21 cellular contexts compared by ENCODE assay signal in the genomic region with DNA sequence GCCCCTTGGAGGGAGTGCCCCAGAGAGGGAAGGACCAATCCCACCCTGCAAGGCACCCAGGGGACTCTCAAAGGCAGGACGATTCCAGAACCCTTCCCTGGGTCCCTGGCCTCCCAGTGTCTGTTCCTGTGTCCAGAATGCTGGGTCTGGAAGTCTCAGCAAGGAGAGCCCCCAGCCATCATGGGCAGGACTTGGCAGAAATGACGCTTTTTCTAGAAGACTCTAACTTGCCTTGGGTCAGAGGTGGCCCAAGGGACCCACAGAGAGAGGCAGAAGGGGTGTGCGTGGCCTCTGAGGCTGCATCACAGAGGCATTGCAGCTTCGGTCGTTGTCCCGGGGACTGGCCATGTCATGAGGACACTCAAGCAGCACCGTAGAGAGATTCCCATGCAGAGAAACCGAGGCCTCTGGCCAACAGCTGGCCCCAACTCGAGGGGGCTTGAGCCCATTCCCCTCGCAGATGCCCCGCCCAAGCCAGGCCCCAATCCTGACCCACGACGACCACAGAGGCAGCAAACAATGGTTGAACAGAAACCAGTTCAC. TPM values are rescaled to one million over a fixed set of nuclear protein-coding genes. Genes with fewer than 3 reads are reported as not detected.
DNase-seq lines count a peak whose midpoint lies in the region; ATAC-seq, FAIRE-seq and TF ChIP-seq lines count a peak whose summit lies in the region.
"Had no signal": no experiment of that assay in that cellular context is flagged by ENCODE, and none has a peak within 500 bp of the region (broad histone marks: within the 10 kb centered on the region; RNA-seq: fewer than 3 reads in every experiment).

No MANE protein-coding gene starts in this region.

- TF ChIP-seq EP300 in HepG2 (IDR thresholded peaks at IDR 0.05; ENCODE audit: low read depth in 2 of 2, low read length in 2 of 2) (no peak), HepG2 (CRISPR knock-in tag; IDR thresholded peaks at IDR 0.05; ENCODE audit: borderline replicate concordance) (no peak)

- H3K27me3 Mint-ChIP-seq in naive thymus-derived CD8-positive, alpha-beta T cell: no peaks in the 10 kb centered on the region

- no peaks in the 10 kb centered on the region for H3K36me3 Mint-ChIP-seq in naive thymus-derived CD8-positive, alpha-beta T cell
- H3K36me3 Mint-ChIP-seq: natural killer cell had no signal

- FAIRE-seq in HepG2 (lab: Jason Lieb, UNC): no peak
- FAIRE-seq: endometrium, G401.6, GM12878 had no signal

- H3K27ac ChIP-seq in right lobe of liver: no peak overlapping the region
- H3K27ac ChIP-seq in HepG2 (ENCODE audit: extremely low read length, insufficient read depth, low read length): no peak overlapping the region
- no peak overlapping the region for H3K27ac ChIP-seq in colonic mucosa
- H3K27ac ChIP-seq: suprapubic skin, VCaP had no signal

- CTCF ChIA-PET in HepG2 (lab: Yijun Ruan, JAX; ENCODE audit: low intra/inter-chr PET ratio, low total read pairs): no interaction called here

- H3K36me3 ChIP-seq in right lobe of liver (no peaks in the 10 kb centered on the region), HepG2 (replicated peaks in 1 of 2; ENCODE audit: control insufficient read depth in 1 of 2, insufficient read depth in 2 of 2, low read length in 2 of 2) (no peaks in the 10 kb centered on the region), colonic mucosa (no peaks in the 10 kb centered on the region)
- H3K36me3 ChIP-seq: suprapubic skin had no signal

- no peak for ATAC-seq in right lobe of liver
- no peak for ATAC-seq in HepG2
- no peak for ATAC-seq in naive thymus-derived CD8-positive, alpha-beta T cell
- no peak for ATAC-seq in GM21447 (IDR thresholded peaks at IDR 0.05; ENCODE audit: unreplicated experiment)
- no peak for ATAC-seq in GM21423 (IDR thresholded peaks at IDR 0.05; ENCODE audit: unreplicated experiment)
- ATAC-seq in GM18870 (IDR thresholded peaks at IDR 0.05; ENCODE audit: unreplicated experiment): no peak
- ATAC-seq: GM12878, natural killer cell had no signal

- H3K4me2 ChIP-seq in HepG2 (ENCODE audit: low read depth, low read length): no peak overlapping the region

- no peak overlapping the region for H3K9ac ChIP-seq in HepG2 (ENCODE audit: insufficient read depth, low read depth, low read length)
- H3K9ac ChIP-seq in colonic mucosa (ENCODE audit: low read depth in 2 of 2, low read length in 2 of 2): no peak overlapping the region

- TF ChIP-seq POLR2A in right lobe of liver (IDR thresholded peaks at IDR 0.05): no peak
- no peak for TF ChIP-seq POLR2A in HepG2 (IDR thresholded peaks at IDR 0.05; ENCODE audit: insufficient read depth in 1 of 2, low read depth in 2 of 2, low read length in 2 of 2)

- TF ChIP-seq CTCF in right lobe of liver (IDR thresholded peaks at IDR 0.05): no peak
- no peak for TF ChIP-seq CTCF in HepG2 (CRISPR knock-in tag; IDR thresholded peaks at IDR 0.05)
- TF ChIP-seq CTCF in colonic mucosa (IDR thresholded peaks at IDR 0.05): no peak

- no peaks in the 10 kb centered on the region for H4K20me1 ChIP-seq in HepG2 (ENCODE audit: insufficient read depth, low read length)

- peaks cover 17 to 44% (median 24%) of the 10 kb centered on the region in 4 donors for H3K4me1 Mint-ChIP-seq in naive thymus-derived CD8-positive, alpha-beta T cell

- H3K4me1 ChIP-seq in right lobe of liver (no peaks in the 10 kb centered on the region), HepG2 (ENCODE audit: insufficient read depth, low read length) (peaks cover under 1% of the 10 kb centered on the region; the same call in 1 of the 2 replicates), colonic mucosa (peaks cover 6% of the 10 kb centered on the region)

- H3K9me3 ChIP-seq in right lobe of liver (no peaks in the 10 kb centered on the region), HepG2 (ENCODE audit: low read length) (no peaks in the 10 kb centered on the region), colonic mucosa (no peaks in the 10 kb centered on the region)
- H3K9me3 ChIP-seq: suprapubic skin had no signal

- H2AFZ ChIP-seq in HepG2 (ENCODE audit: low read length): no peak overlapping the region

- no peak for TF ChIP-seq RAD21 in HepG2 (CRISPR knock-in tag; IDR thresholded peaks at IDR 0.05)

- no peaks in the 10 kb centered on the region for H3K9me3 Mint-ChIP-seq in naive thymus-derived CD8-positive, alpha-beta T cell
- H3K9me3 Mint-ChIP-seq: natural killer cell had no signal

- H3K4me3 ChIP-seq in right lobe of liver: no peak overlapping the region
- H3K4me3 ChIP-seq in HepG2 (replicated peaks in 1 of 3; ENCODE audit: insufficient read depth in 1 of 3, low read depth in 2 of 3, low read length in 3 of 3): no peak overlapping the region
- H3K4me3 ChIP-seq in colonic mucosa: no peak overlapping the region
- H3K4me3 ChIP-seq: GM12878, suprapubic skin had no signal

- H3K79me2 ChIP-seq in HepG2 (ENCODE audit: insufficient read depth, low read length): no peaks in the 10 kb centered on the region

- DNase-seq in right lobe of liver: peak in 2 of 3 donors; percentile 33 to 46
- DNase-seq in HepG2 (ENCODE audit: low spot score): no peak
- peak; percentile 14 for DNase-seq in colonic mucosa
- peak in 2 of 10 donors; percentile 16 to 45 for DNase-seq in naive thymus-derived CD8-positive, alpha-beta T cell
- peak; percentile 42 for DNase-seq in ureter (ENCODE audit: low spot score)
- DNase-seq: Calu3; foreskin fibroblast; GOT3; Kasumi-1; natural killer cell; NCI-H1417 treated with DMSO at 0.1 percent for 48 hours; NCI-H82; stimulated activated CD4-positive, alpha-beta T cell treated with anti-CD3 and anti-CD28 coated beads, Interleukin-2, amount 100 ng/mL, for 48 hours had no signal

- WGBS in right lobe of liver (ENCODE audit: insufficient coverage, low coverage, low lambda C conversion rate, missing lambda C conversion rate): 83% methylated on average over 1 of the region's 13 CpGs
- 0% methylated on average over 3 of the region's 13 CpGs for WGBS in HepG2 (ENCODE audit: low lambda C conversion rate)

- H3K27me3 ChIP-seq in right lobe of liver (no peaks in the 10 kb centered on the region), HepG2 (ENCODE audit: control insufficient read depth in 1 of 2, insufficient read depth in 2 of 2, low read length in 2 of 2) (peaks cover 5 to 43% of the 10 kb centered on the region in 2 experiments), colonic mucosa (no peaks in the 10 kb centered on the region)
- H3K27me3 ChIP-seq: suprapubic skin had no signal

- no peak overlapping the region for H3K4me3 Mint-ChIP-seq in naive thymus-derived CD8-positive, alpha-beta T cell
- H3K4me3 Mint-ChIP-seq: natural killer cell had no signal

- BruUV-seq in HepG2 (replicated peaks; lab: Mats Ljungman, UMichigan): no TSS peak

- in situ Hi-C loops in HepG2 (cut with HindIII; ENCODE audit: extremely low pct_ligation_motif_present, low pct_unique_long_range_greater_than_20kb): no loop called here

- POLR2A ChIA-PET in HepG2 (lab: Yijun Ruan, JAX): no interaction called here
- POLR2A ChIA-PET in naive thymus-derived CD8-positive, alpha-beta T cell (lab: Charles Lee): interaction anchor here (1.0 kb wide), 1 partner anchor 29 kb away, joined by 3 read pairs; no protein-coding TSS in a partner anchor

- peak overlapping the region in 9 of 10 donors; percentile 6 to 79 (median 58) for H3K27ac Mint-ChIP-seq in naive thymus-derived CD8-positive, alpha-beta T cell
- H3K27ac Mint-ChIP-seq: natural killer cell had no signal

- intact Hi-C loops in right lobe of liver (cut with DNase I) (no loop called here), HepG2 (cut with micrococcal nuclease; ENCODE audit: unreplicated experiment) (no loop called here), colonic mucosa (cut with DNase I) (no loop called here)

TF ChIP-seq in HepG2, 621 proteins besides CTCF, POLR2A, EP300 and RAD21:
- TF ChIP-seq ZNF33A (CRISPR knock-in tag; IDR thresholded peaks at IDR 0.05; ENCODE audit: borderline replicate concordance) (no peak), ZNF468 (CRISPR knock-in tag; IDR thresholded peaks at IDR 0.05) (no peak)

RNA-seq across cellular contexts. Expression of a gene that starts 57.8 kb away (rescaled TPM):
- total RNA-seq in right lobe of liver (under 1 TPM in 5 of 6 experiments, not detected in 1; 0.09 to 0.19 (median 0.10) TPM), HepG2 (2016; rRNA removed; fragmentation: Illumina TruSeq; extraction: Trizol) (0.04 TPM in 2 replicates), colonic mucosa (1 to 10 TPM; 2.6 to 3.3 TPM), ureter (2.7 TPM)
- total RNA-seq in HepG2 (2016; cell fraction: cytosol; rRNA removed; fragmentation: Illumina TruSeq; extraction: Trizol; ENCODE audit: low read depth): not detected in 2 replicates
- 0.04 TPM in 1 of 2 replicates, not detected in the other for total RNA-seq in HepG2 (2016; cell fraction: insoluble cytoplasmic fraction; rRNA removed; fragmentation: Illumina TruSeq; extraction: Trizol)
- not detected in 2 replicates for total RNA-seq in HepG2 (2016; cell fraction: membrane; rRNA removed; fragmentation: Illumina TruSeq; extraction: Trizol)
- not detected in 2 replicates for total RNA-seq in HepG2 (2016; cell fraction: nucleus; rRNA removed; fragmentation: Illumina TruSeq; extraction: Trizol)
- not detected in 2 replicates for polyA plus RNA-seq in HepG2 (2011; rRNA removed)
- polyA plus RNA-seq in HepG2 (2011; cell fraction: cytosol; rRNA removed): 0.04 TPM in 1 of 2 replicates, not detected in the other
- polyA plus RNA-seq in HepG2 (2011; cell fraction: nucleus; rRNA removed): 0.06 and 0.07 TPM in 2 replicates
- 0.04 TPM in 1 of 2 replicates, not detected in the other for polyA plus RNA-seq in HepG2 (2012)
- polyA plus RNA-seq in HepG2 (2016; cell fraction: cytosol; fragmentation: Illumina TruSeq; extraction: Trizol; ENCODE audit: low read depth): not detected in 2 replicates
- not detected in 2 replicates for polyA plus RNA-seq in HepG2 (2016; cell fraction: insoluble cytoplasmic fraction; fragmentation: Illumina TruSeq; extraction: Trizol; ENCODE audit: low read depth)
- polyA plus RNA-seq in HepG2 (2016; cell fraction: membrane; fragmentation: Illumina TruSeq; extraction: Trizol; ENCODE audit: low read depth): not detected in 2 replicates
- not detected in 2 replicates for polyA plus RNA-seq in HepG2 (2016; cell fraction: nucleus; fragmentation: Illumina TruSeq; extraction: Trizol; ENCODE audit: insufficient read depth, low read depth)
- 0.04 and 2.6 TPM in 2 replicates for polyA minus RNA-seq in HepG2 (2011; rRNA and poly(A)+ RNA removed; ENCODE audit: low replicate concordance)
- polyA minus RNA-seq in HepG2 (2011; cell fraction: cytosol; rRNA and poly(A)+ RNA removed): not detected in 2 replicates
- polyA minus RNA-seq in HepG2 (2011; cell fraction: nucleus; rRNA and poly(A)+ RNA removed): not detected in 2 replicates
- total RNA-seq in naive thymus-derived CD8-positive, alpha-beta T cell: not detected
- polyA plus RNA-seq in naive thymus-derived CD8-positive, alpha-beta T cell: not detected
- total RNA-seq: GM12878, natural killer cell had no signal
- polyA plus RNA-seq: GM12878 had no signal
